19 cellular contexts compared by ENCODE assay signal in the genomic region with DNA sequence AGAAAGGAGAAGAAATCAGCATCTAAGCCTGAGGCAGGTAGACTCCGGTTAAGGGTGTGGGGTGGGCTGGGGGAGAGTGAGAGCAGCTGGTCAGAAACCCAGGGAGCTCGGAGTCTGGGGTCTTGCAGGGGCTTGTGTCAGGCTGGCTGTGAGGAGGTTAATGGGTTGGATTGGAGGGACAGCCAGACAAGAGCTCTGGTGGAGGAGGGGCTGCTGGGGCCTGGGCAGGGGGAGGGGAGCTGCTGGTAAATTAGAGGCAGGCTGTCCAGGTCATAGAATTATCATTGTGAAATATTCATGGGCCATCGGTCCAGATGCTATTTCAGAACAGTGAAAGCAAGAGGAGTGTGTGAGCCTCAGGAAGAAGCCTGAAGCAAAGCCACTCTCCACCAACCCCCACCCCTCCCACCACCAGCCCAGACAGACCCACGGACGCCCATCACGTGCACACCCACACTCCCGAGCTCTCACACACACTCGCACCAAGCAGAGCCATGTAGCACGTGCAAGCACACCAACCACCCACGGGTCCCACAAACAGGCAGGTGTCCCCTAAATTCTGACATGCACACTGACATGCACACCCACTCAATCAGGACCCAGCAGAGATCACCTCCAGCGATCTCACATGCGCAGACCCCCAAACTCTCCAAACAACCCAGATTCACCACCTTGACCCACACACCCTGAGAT. TPM values are rescaled to one million over a fixed set of nuclear protein-coding genes. Genes with fewer than 3 reads are reported as not detected.
DNase-seq lines count a peak whose midpoint lies in the region; ATAC-seq, FAIRE-seq and TF ChIP-seq lines count a peak whose summit lies in the region.
"Had no signal": no experiment of that assay in that cellular context is flagged by ENCODE, and none has a peak within 500 bp of the region (broad histone marks: within the 10 kb centered on the region; RNA-seq: fewer than 3 reads in every experiment).

No MANE protein-coding gene starts in this region.

- H3K27me3 ChIP-seq in BLaER1: peaks cover 9% of the 10 kb centered on the region; the same call in 1 of the 2 replicates
- H3K27me3 ChIP-seq in H7 (ENCODE audit: control insufficient read depth, insufficient read depth, low read length): peaks cover 76% of the 10 kb centered on the region
- peaks cover 27% of the 10 kb centered on the region for H3K27me3 ChIP-seq in bronchial epithelial cell (ENCODE audit: control insufficient read depth, insufficient read depth, low read length)
- peaks cover 7 to 8% of the 10 kb centered on the region in 2 donors for H3K27me3 ChIP-seq in right atrium auricular region

- no peak for TF ChIP-seq CTCF in bronchial epithelial cell (IDR thresholded peaks at IDR 0.05; ENCODE audit: insufficient read depth, low read length, severe bottlenecking)
- no peak for TF ChIP-seq CTCF in nephron progenitor cell (IDR thresholded peaks at IDR 0.05)
- TF ChIP-seq CTCF in right atrium auricular region (IDR thresholded peaks at IDR 0.05): no peak

- no peak for ATAC-seq in activated T-helper 17 cell treated with anti-CD3 and anti-CD28 coated beads, Interleukin-2, amount 50 U/mL, for 72 hours (replicated peaks)

- H3K4me3 Mint-ChIP-seq in nephron progenitor cell: peak overlapping the region; percentile 52
- no peak overlapping the region for H3K4me3 Mint-ChIP-seq in activated T-helper 17 cell treated with anti-CD3 and anti-CD28 coated beads, Interleukin-2, amount 50 U/mL, for 72 hours

- no peaks in the 10 kb centered on the region for H3K9me3 ChIP-seq in BLaER1
- H3K9me3 ChIP-seq in right atrium auricular region: no peaks in the 10 kb centered on the region
- H3K9me3 ChIP-seq: SJSA1 had no signal

- H3K36me3 Mint-ChIP-seq in nephron progenitor cell (ENCODE audit: low read depth): no peaks in the 10 kb centered on the region
- H3K36me3 Mint-ChIP-seq in activated T-helper 17 cell treated with anti-CD3 and anti-CD28 coated beads, Interleukin-2, amount 50 U/mL, for 72 hours (ENCODE audit: low read depth): peaks cover 3% of the 10 kb centered on the region

- H3K36me3 ChIP-seq in BLaER1: no peaks in the 10 kb centered on the region
- no peaks in the 10 kb centered on the region for H3K36me3 ChIP-seq in H7 (replicated peaks; ENCODE audit: control insufficient read depth, insufficient read depth, low read length)
- no peaks in the 10 kb centered on the region for H3K36me3 ChIP-seq in bronchial epithelial cell (ENCODE audit: control insufficient read depth, insufficient read depth, low read length)
- no peaks in the 10 kb centered on the region for H3K36me3 ChIP-seq in right atrium auricular region
- H3K36me3 ChIP-seq: SJSA1 had no signal

- H3K27ac ChIP-seq in BLaER1 (no peak overlapping the region), right atrium auricular region (no peak overlapping the region)
- H3K27ac ChIP-seq: SJSA1 had no signal

- no peak overlapping the region for H3K4me3 ChIP-seq in BLaER1
- no peak overlapping the region for H3K4me3 ChIP-seq in H7 (ENCODE audit: insufficient read depth, low read depth, low read length)
- H3K4me3 ChIP-seq in bronchial epithelial cell (ENCODE audit: low read depth, low read length): no peak overlapping the region
- no peak overlapping the region for H3K4me3 ChIP-seq in right atrium auricular region
- H3K4me3 ChIP-seq: SJSA1 had no signal

- no peak overlapping the region for H3K9ac ChIP-seq in BLaER1

- H3K4me1 Mint-ChIP-seq in nephron progenitor cell: peaks cover 63% of the 10 kb centered on the region
- H3K4me1 Mint-ChIP-seq in activated T-helper 17 cell treated with anti-CD3 and anti-CD28 coated beads, Interleukin-2, amount 50 U/mL, for 72 hours: peaks cover 6% of the 10 kb centered on the region

- peak; percentile 7 for FAIRE-seq in bronchial epithelial cell (lab: Jason Lieb, UNC)

- H3K9me3 Mint-ChIP-seq in nephron progenitor cell: no peaks in the 10 kb centered on the region
- no peaks in the 10 kb centered on the region for H3K9me3 Mint-ChIP-seq in activated T-helper 17 cell treated with anti-CD3 and anti-CD28 coated beads, Interleukin-2, amount 50 U/mL, for 72 hours
- H3K9me3 Mint-ChIP-seq: CD8-positive, alpha-beta T cell had no signal

- DNase-seq in H7: peak; percentile 37
- no peak for DNase-seq in bronchial epithelial cell (ENCODE audit: low read depth)
- DNase-seq in nephron progenitor cell: no peak
- no peak for DNase-seq in right atrium auricular region (ENCODE audit: low spot score)
- no peak for DNase-seq in NCI-H446 treated with DMSO at 0.1 percent for 48 hours (lab: John Stamatoyannopoulos, UW)
- DNase-seq in NCI-H2081 (lab: John Stamatoyannopoulos, UW): no peak
- DNase-seq: ACHN; AML-193; CD8-positive, alpha-beta T cell; IMR-90; NCI-H1105; NCI-H1694; NCI-H446; NCI-H748 treated with DMSO at 0.1 percent for 48 hours had no signal

- H3K27me3 Mint-ChIP-seq in nephron progenitor cell (ENCODE audit: low read depth, poor library complexity): peaks cover 63% of the 10 kb centered on the region
- peaks cover 11% of the 10 kb centered on the region for H3K27me3 Mint-ChIP-seq in activated T-helper 17 cell treated with anti-CD3 and anti-CD28 coated beads, Interleukin-2, amount 50 U/mL, for 72 hours

- H3K4me1 ChIP-seq in BLaER1 (peaks cover 92% of the 10 kb centered on the region), right atrium auricular region (peaks cover 0 to 28% of the 10 kb centered on the region in 2 donors)

- peak overlapping the region; percentile 25 for H3K4me2 ChIP-seq in BLaER1

- no peaks in the 10 kb centered on the region for H4K20me1 ChIP-seq in BLaER1

- H3K27ac Mint-ChIP-seq in nephron progenitor cell: no peak overlapping the region
- H3K27ac Mint-ChIP-seq in activated T-helper 17 cell treated with anti-CD3 and anti-CD28 coated beads, Interleukin-2, amount 50 U/mL, for 72 hours: no peak overlapping the region
- H3K27ac Mint-ChIP-seq: CD8-positive, alpha-beta T cell had no signal

RNA-seq across cellular contexts. Expression of a gene that starts 18.8 kb away (rescaled TPM):
- 3.1 and 3.4 TPM in 2 replicates for total RNA-seq in H7 (2014; rRNA removed; shearing (Covaris generic))
- total RNA-seq in bronchial epithelial cell (not detected in 2 replicates), right atrium auricular region (1 to 10 TPM in 1 of 2 donors, under 1 TPM in 1; 0.94 to 1.3 TPM)
- under 1 TPM; 0.22 to 0.82 TPM for total RNA-seq in activated T-helper 17 cell treated with anti-CD3 and anti-CD28 coated beads, Interleukin-2, amount 50 U/mL, for 72 hours
- total RNA-seq: IMR-90, SJSA1 had no signal

RNA-seq across cellular contexts. Expression of a gene that starts 36.4 kb away (rescaled TPM):
- 30.7 and 33.1 TPM in 2 replicates for total RNA-seq in H7 (2014; rRNA removed; shearing (Covaris generic))
- total RNA-seq in bronchial epithelial cell (1.0 and 1.3 TPM in 2 replicates), right atrium auricular region (10 to 100 TPM in 1 of 2 donors, 1 to 10 TPM in 1; 5.0 to 10.4 TPM)
- 10 to 100 TPM in 1 of 2 donors, 1 to 10 TPM in 1; 9.1 to 20.0 TPM for total RNA-seq in activated T-helper 17 cell treated with anti-CD3 and anti-CD28 coated beads, Interleukin-2, amount 50 U/mL, for 72 hours

RNA-seq across cellular contexts. Expression of a gene that starts 51.4 kb away (rescaled TPM):
- 58.6 and 73.3 TPM in 2 replicates for total RNA-seq in H7 (2014; rRNA removed; shearing (Covaris generic))
- total RNA-seq in bronchial epithelial cell: 71.2 and 86.9 TPM in 2 replicates
- 10 to 100 TPM; 27.3 to 63.4 TPM for total RNA-seq in right atrium auricular region
- 100 to 1,000 TPM in 1 of 2 donors, 10 to 100 TPM in 1; 56.4 to 125 TPM for total RNA-seq in activated T-helper 17 cell treated with anti-CD3 and anti-CD28 coated beads, Interleukin-2, amount 50 U/mL, for 72 hours

RNA-seq across cellular contexts. Expression of a gene that starts 52.2 kb away (rescaled TPM):
- 9.7 and 16.4 TPM in 2 replicates for total RNA-seq in H7 (2014; rRNA removed; shearing (Covaris generic))
- total RNA-seq in bronchial epithelial cell (1.8 and 3.2 TPM in 2 replicates), right atrium auricular region (10 to 100 TPM; 31.7 to 61.3 TPM)
- 100 to 1,000 TPM; 346 to 386 TPM for total RNA-seq in activated T-helper 17 cell treated with anti-CD3 and anti-CD28 coated beads, Interleukin-2, amount 50 U/mL, for 72 hours
- total RNA-seq: HT-29 had no signal

RNA-seq across cellular contexts. Expression of a gene that starts 58.3 kb away (rescaled TPM):
- total RNA-seq in H7 (2014; rRNA removed; shearing (Covaris generic)): not detected in 2 replicates
- total RNA-seq in bronchial epithelial cell (not detected in 2 replicates), right atrium auricular region (not detected)
- total RNA-seq in activated T-helper 17 cell treated with anti-CD3 and anti-CD28 coated beads, Interleukin-2, amount 50 U/mL, for 72 hours: not detected
- total RNA-seq: CD8-positive, alpha-beta T cell; HT-29; IMR-90; LHCN-M2; SJSA1 had no signal
